ENCODE assay signal across 14 cellular contexts in the genomic region with DNA sequence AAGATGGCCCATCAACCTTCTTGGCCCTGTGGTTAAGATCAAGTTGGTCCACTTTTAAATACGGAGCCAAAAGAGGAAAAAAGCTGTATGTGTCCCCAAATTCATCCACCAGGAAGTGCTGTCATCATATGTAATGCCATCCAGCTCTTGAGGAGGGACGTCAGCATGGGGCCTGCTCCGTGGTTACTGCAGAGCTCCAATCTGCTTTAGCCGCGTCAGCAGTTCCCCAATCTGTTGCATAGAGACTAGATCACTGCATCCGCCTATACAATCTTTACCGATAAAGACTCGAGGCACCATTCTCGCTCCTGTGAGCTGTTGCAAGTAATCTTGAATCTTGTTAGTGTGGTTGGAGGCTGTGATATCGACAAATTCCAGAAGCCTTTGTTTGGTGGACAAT.
A peak's percentile ranks its signal among the peaks of the same experiment; 100 is the strongest.
DNase-seq lines count a peak whose midpoint lies in the region; ATAC-seq, FAIRE-seq and TF ChIP-seq lines count a peak whose summit lies in the region.
"Had no signal": no experiment of that assay in that cellular context is flagged by ENCODE, and none has a peak within 500 bp of the region (broad histone marks: within the 10 kb centered on the region; RNA-seq: fewer than 3 reads in every experiment).

No MANE protein-coding gene starts in this region.

- H3K9me3 Mint-ChIP-seq in H9 (peaks cover 0 to 2% of the 10 kb centered on the region in 2 experiments; a peak in 1 of 5 replicates), neural progenitor cell (no peaks in the 10 kb centered on the region)

- H3K79me1 ChIP-seq in H9 (ENCODE audit: insufficient read depth, low read depth, low read length, poor library complexity, severe bottlenecking): no peaks in the 10 kb centered on the region

- no peak overlapping the region for H3K14ac ChIP-seq in H9 (ENCODE audit: insufficient read depth, low read length)

- no peak overlapping the region for H3K4ac ChIP-seq in H9 (ENCODE audit: low read depth, low read length)

- no peak for TF ChIP-seq RAD21 in A549 (conservative IDR thresholded peaks at IDR 0.05 in 1 of 2, IDR thresholded peaks at IDR 0.05 in 1 of 2)

- no peak overlapping the region for H3K27ac Mint-ChIP-seq in H9
- no peak overlapping the region for H3K27ac Mint-ChIP-seq in neural progenitor cell
- H3K27ac Mint-ChIP-seq: CD8-positive, alpha-beta T cell had no signal

- H2AFZ ChIP-seq in H9 (ENCODE audit: low read length) (no peak overlapping the region), neural progenitor cell (replicated peaks) (no peak overlapping the region)

- POLR2A ChIA-PET in A549 (lab: Yijun Ruan, JAX): no interaction called here

- H3K27ac ChIP-seq in A549 (no peak overlapping the region), H9 (ENCODE audit: insufficient read length, low read depth, low read length) (no peak overlapping the region), neural progenitor cell (no peak overlapping the region)
- H3K27ac ChIP-seq: C4-2B had no signal

- no peak overlapping the region for H2BK5ac ChIP-seq in H9 (ENCODE audit: insufficient read length, low read length)

- H3K9ac ChIP-seq in H9 (ENCODE audit: extremely low read depth, insufficient read length, low read length): no peak overlapping the region
- no peak overlapping the region for H3K9ac ChIP-seq in neural progenitor cell

- H3K4me1 Mint-ChIP-seq in H9 (no peaks in the 10 kb centered on the region), neural progenitor cell (no peaks in the 10 kb centered on the region)

- H3K27me3 Mint-ChIP-seq in H9 (ENCODE audit: low read depth) (no peaks in the 10 kb centered on the region), neural progenitor cell (ENCODE audit: insufficient read depth, low read depth) (no peaks in the 10 kb centered on the region)

- no peak overlapping the region for H2BK12ac ChIP-seq in H9 (ENCODE audit: insufficient read length, low read depth, low read length)

- H3K79me2 ChIP-seq in H9 (ENCODE audit: insufficient read depth, low read length) (no peaks in the 10 kb centered on the region), neural progenitor cell (ENCODE audit: low read depth) (no peaks in the 10 kb centered on the region)

- H3K56ac ChIP-seq in H9 (ENCODE audit: insufficient read length, low read depth, low read length): no peak overlapping the region

- H3K4me3 Mint-ChIP-seq in H9: no peak overlapping the region
- no peak overlapping the region for H3K4me3 Mint-ChIP-seq in neural progenitor cell
- H3K4me3 Mint-ChIP-seq: CD8-positive, alpha-beta T cell had no signal

- H3K9me3 ChIP-seq in A549 (no peaks in the 10 kb centered on the region), H9 (ENCODE audit: control insufficient read depth, low read depth, low read length) (no peaks in the 10 kb centered on the region), neural progenitor cell (ENCODE audit: low read depth) (no peaks in the 10 kb centered on the region)
- H3K9me3 ChIP-seq: BE2C, Caco-2, HAP-1 had no signal

- no peaks in the 10 kb centered on the region for H3K27me3 ChIP-seq in H9 (ENCODE audit: insufficient read depth, low read length)
- no peaks in the 10 kb centered on the region for H3K27me3 ChIP-seq in bronchial epithelial cell (ENCODE audit: control insufficient read depth, insufficient read depth, low read length)
- no peaks in the 10 kb centered on the region for H3K27me3 ChIP-seq in neural progenitor cell
- H3K27me3 ChIP-seq: BE2C had no signal

- CTCF ChIA-PET in A549 (lab: Yijun Ruan, JAX): no interaction called here

- no peak overlapping the region for H3K4me2 ChIP-seq in A549
- no peak overlapping the region for H3K4me2 ChIP-seq in H9 (ENCODE audit: insufficient read depth, insufficient read length, low read length)
- H3K4me2 ChIP-seq in neural progenitor cell: no peak overlapping the region

- no peak overlapping the region for H2BK20ac ChIP-seq in H9 (ENCODE audit: low read depth, low read length, poor library complexity, severe bottlenecking)

- H4K20me1 ChIP-seq in H9 (ENCODE audit: control insufficient read depth, insufficient read depth, insufficient read length) (no peaks in the 10 kb centered on the region), neural progenitor cell (ENCODE audit: low read depth) (no peaks in the 10 kb centered on the region)

- H3K4me1 ChIP-seq in A549 (no peaks in the 10 kb centered on the region), H9 (ENCODE audit: insufficient read depth, low read length) (no peaks in the 10 kb centered on the region), neural progenitor cell (no peaks in the 10 kb centered on the region)
- H3K4me1 ChIP-seq: BE2C, Caco-2, HAP-1 had no signal

- H4K91ac ChIP-seq in H9 (ENCODE audit: insufficient read length, low read depth, low read length): no peak overlapping the region

- H4K8ac ChIP-seq in H9 (replicated peaks; ENCODE audit: insufficient read length, low read depth, low read length): no peak overlapping the region

- H3F3A ChIP-seq in neural progenitor cell (ENCODE audit: low read depth): no peaks in the 10 kb centered on the region

- H3K36me3 Mint-ChIP-seq in H9 (ENCODE audit: insufficient read depth in 1 of 3, low read depth in 3 of 3) (no peaks in the 10 kb centered on the region), neural progenitor cell (no peaks in the 10 kb centered on the region)
- H3K36me3 Mint-ChIP-seq: CD8-positive, alpha-beta T cell had no signal

- no peak overlapping the region for H2BK120ac ChIP-seq in H9 (ENCODE audit: low read depth, low read length, poor library complexity, severe bottlenecking)

- no peaks in the 10 kb centered on the region for H3K36me3 ChIP-seq in bronchial epithelial cell (ENCODE audit: control insufficient read depth, insufficient read depth, low read length)
- no peaks in the 10 kb centered on the region for H3K36me3 ChIP-seq in neural progenitor cell
- H3K36me3 ChIP-seq: BE2C, HAP-1 had no signal

- no peak for TF ChIP-seq EP300 in A549 (IDR thresholded peaks at IDR 0.05)

- no peaks in the 10 kb centered on the region for H3K23me2 ChIP-seq in H9 (ENCODE audit: insufficient read length, low read depth, low read length, poor library complexity, severe bottlenecking)

- no peak overlapping the region for H3K18ac ChIP-seq in H9 (ENCODE audit: insufficient read length, low read depth, low read length)

- FAIRE-seq in A549 (lab: Jason Lieb, UNC) (no peak), bronchial epithelial cell (lab: Jason Lieb, UNC) (peak; percentile 7)

- no peak overlapping the region for H2AK5ac ChIP-seq in H9 (ENCODE audit: insufficient read length, low read length)

- TF ChIP-seq POLR2A in A549 (IDR thresholded peaks at IDR 0.05; ENCODE audit: low read length): no peak

- ATAC-seq in A549 (no peak), HG03025 (IDR thresholded peaks at IDR 0.05; ENCODE audit: low FRiP score, unreplicated experiment) (no peak), GM18519 (IDR thresholded peaks at IDR 0.05; ENCODE audit: low FRiP score, unreplicated experiment) (no peak)
- ATAC-seq: CD8-positive, alpha-beta T cell had no signal

- no peak overlapping the region for H3T11ph ChIP-seq in H9 (ENCODE audit: low read length)

- no peak for DNase-seq in A549 (ENCODE audit: low read depth in 1 of 2, low spot score in 1 of 2)
- peak; percentile 42 for DNase-seq in H9
- DNase-seq in bronchial epithelial cell (ENCODE audit: low read depth): no peak
- peak; percentile 3 for DNase-seq in neural progenitor cell (ENCODE audit: low spot score)
- DNase-seq in NCI-H2196 treated with DMSO at 0.1 percent for 48 hours (lab: John Stamatoyannopoulos, UW; ENCODE audit: unreplicated experiment): no peak
- DNase-seq: BE2C; Caco-2; CD8-positive, alpha-beta T cell; DND-41; GF-D8 had no signal

- TF ChIP-seq CTCF in A549 (IDR thresholded peaks at IDR 0.05) (no peak), H9 (conservative IDR thresholded peaks at IDR 0.05) (peak; percentile 15; the same call in 2 of the 3 replicates), bronchial epithelial cell (IDR thresholded peaks at IDR 0.05; ENCODE audit: insufficient read depth, low read length, severe bottlenecking) (no peak), neural progenitor cell (IDR thresholded peaks at IDR 0.05) (no peak)

- no peak overlapping the region for H2BK15ac ChIP-seq in H9 (ENCODE audit: low read depth, low read length)

- H3K23ac ChIP-seq in H9 (ENCODE audit: insufficient read length, low read depth, low read length): no peak overlapping the region

- 21% methylated on average over 8 of the region's 10 CpGs for WGBS in A549 (ENCODE audit: missing lambda C conversion rate)
- WGBS in H9 (ENCODE audit: extremely low coverage, insufficient read length, low lambda C conversion rate): no CpG with 5 or more reads among the region's 10 CpGs

- no peak overlapping the region for H3K4me3 ChIP-seq in A549
- no peak overlapping the region for H3K4me3 ChIP-seq in bronchial epithelial cell (ENCODE audit: low read depth, low read length)
- H3K4me3 ChIP-seq in neural progenitor cell: no peak overlapping the region
- H3K4me3 ChIP-seq: HAP-1 had no signal

- no peak overlapping the region for H4K5ac ChIP-seq in H9 (ENCODE audit: insufficient read length, low read depth, low read length)

TF ChIP-seq in A549, 52 proteins besides CTCF, POLR2A, EP300 and RAD21:
- TF ChIP-seq MAFK (IDR thresholded peaks at IDR 0.05; ENCODE audit: partially characterized antibody) (peak; percentile 17), RFX5 (IDR thresholded peaks at IDR 0.05) (no peak)

Comparison
In these comparisons a context has a peak if more than half of its experiments do, and no peak if none do; other contexts are left out.
1. DNase-seq: peak in H9 (single experiment) and neural progenitor cell (single experiment); none in A549 (0 of 2), bronchial epithelial cell (single experiment) and NCI-H2196 treated with DMSO at 0.1 percent for 48 hours (single experiment).